In the genomic region with DNA sequence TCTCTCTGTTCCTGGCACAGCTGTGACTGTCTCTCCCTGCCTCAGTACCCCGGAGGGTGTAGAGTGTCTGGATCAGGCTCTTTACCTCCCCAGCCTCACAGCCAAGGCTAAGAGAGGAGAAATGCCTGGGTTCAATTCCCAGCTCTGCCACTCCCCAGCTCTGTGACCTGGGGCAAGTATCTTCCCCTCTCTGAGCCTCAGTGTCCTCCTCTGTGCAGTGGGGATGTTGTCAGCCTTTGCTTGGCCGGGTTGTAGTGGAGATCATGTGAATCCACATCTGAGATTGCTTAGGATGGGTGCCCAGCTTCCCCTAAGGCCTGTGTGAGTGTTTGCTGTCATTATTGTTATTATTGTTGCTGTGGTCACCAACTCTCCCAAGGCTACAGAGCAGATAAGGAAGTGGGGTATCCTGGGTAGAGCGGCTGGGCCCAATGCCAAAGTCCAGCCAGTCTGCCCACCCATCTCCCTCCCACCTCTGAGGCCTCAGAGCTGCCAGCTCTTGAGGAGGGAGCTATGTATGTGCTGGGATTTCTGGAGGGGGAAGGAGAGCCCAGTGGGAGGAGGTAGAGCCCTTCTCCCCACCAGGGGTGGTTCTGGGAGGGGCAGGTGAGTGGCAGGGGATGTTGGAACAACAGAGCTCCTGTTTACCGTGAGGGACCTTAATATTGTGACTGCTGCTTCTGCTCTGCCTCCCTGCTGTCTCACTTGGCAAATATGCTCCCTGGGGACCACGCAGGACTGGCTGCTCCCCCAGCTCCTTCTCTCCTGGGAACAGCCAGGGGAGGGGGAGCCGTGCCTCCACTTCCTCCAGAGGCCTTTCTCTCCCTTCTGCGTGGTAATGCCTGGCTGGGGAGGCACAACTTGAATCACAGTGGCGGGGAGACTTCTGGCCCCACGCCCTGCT, we compare ENCODE assay signal across 9 cellular contexts.
DNase-seq lines count a peak whose midpoint lies in the region; ATAC-seq, FAIRE-seq and TF ChIP-seq lines count a peak whose summit lies in the region.
"Had no signal": no experiment of that assay in that cellular context is flagged by ENCODE, and none has a peak within 500 bp of the region (broad histone marks: within the 10 kb centered on the region; RNA-seq: fewer than 3 reads in every experiment).

No MANE protein-coding gene starts in this region.

- H3K9me3 ChIP-seq in HepG2 (ENCODE audit: low read length), result no peaks in the 10 kb centered on the region

- H2AFZ ChIP-seq in HepG2 (ENCODE audit: low read length), result no peak overlapping the region

- BruUV-seq in HepG2 (replicated peaks; lab: Mats Ljungman, UMichigan), result no TSS peak

- ATAC-seq in HepG2 (peak; percentile 80), HG03457 (IDR thresholded peaks at IDR 0.05; ENCODE audit: unreplicated experiment) (no peak), GM19397 (IDR thresholded peaks at IDR 0.05; ENCODE audit: unreplicated experiment) (no peak)

- no peaks in the 10 kb centered on the region for H4K20me1 ChIP-seq in HepG2 (ENCODE audit: insufficient read depth, low read length)

- POLR2A ChIA-PET in HepG2 (lab: Yijun Ruan, JAX), result no interaction called here

- no peaks in the 10 kb centered on the region for H3K9me3 Mint-ChIP-seq in type B pancreatic cell

- H3K36me3 ChIP-seq in HepG2 (replicated peaks in 1 of 2; ENCODE audit: control insufficient read depth in 1 of 2, insufficient read depth in 2 of 2, low read length in 2 of 2), result no peaks in the 10 kb centered on the region

- H3K27ac ChIP-seq in HepG2 (ENCODE audit: extremely low read length, insufficient read depth, low read length), result no peak overlapping the region

- H3K27ac Mint-ChIP-seq in type B pancreatic cell, result no peak overlapping the region

- DNase-seq in CMK (ENCODE audit: low read depth) (peak; percentile 66), NB4 (ENCODE audit: low read depth) (peak; percentile 90), SW480 (ENCODE audit: low spot score) (peak; percentile 15), HepG2 (ENCODE audit: low spot score) (peak; percentile 33), SIG-M5 treated with dmso at 0.1 percent for 504 hours (lab: John Stamatoyannopoulos, UW; ENCODE audit: unreplicated experiment) (no peak), type B pancreatic cell (ENCODE audit: extremely low spot score, unreplicated experiment) (no peak)
- DNase-seq: activated CD4-positive, alpha-beta T cell treated with anti-CD3 and anti-CD28 coated beads, Interleukin-2, amount 50 U/mL, for 4 hours had no signal

- TF ChIP-seq EP300 in HepG2 (IDR thresholded peaks at IDR 0.05; ENCODE audit: low read depth in 2 of 2, low read length in 2 of 2) (no peak), HepG2 (CRISPR knock-in tag; IDR thresholded peaks at IDR 0.05; ENCODE audit: borderline replicate concordance) (no peak)

- no peak overlapping the region for H3K4me3 Mint-ChIP-seq in type B pancreatic cell

- no peak overlapping the region for H3K4me3 ChIP-seq in NB4 (ENCODE audit: low read depth, low read length)
- no peak overlapping the region for H3K4me3 ChIP-seq in HepG2 (replicated peaks in 1 of 3; ENCODE audit: insufficient read depth in 1 of 3, low read depth in 2 of 3, low read length in 3 of 3)

- no peak for TF ChIP-seq RAD21 in HepG2 (CRISPR knock-in tag; IDR thresholded peaks at IDR 0.05)

- in situ Hi-C loops in HepG2 (cut with HindIII; ENCODE audit: extremely low pct_ligation_motif_present, low pct_unique_long_range_greater_than_20kb), result no loop called here

- no peaks in the 10 kb centered on the region for H3K79me2 ChIP-seq in HepG2 (ENCODE audit: insufficient read depth, low read length)

- no peak for TF ChIP-seq POLR2A in NB4 (IDR thresholded peaks at IDR 0.05; ENCODE audit: extremely low read depth, insufficient read length)
- no peak for TF ChIP-seq POLR2A in HepG2 (IDR thresholded peaks at IDR 0.05; ENCODE audit: insufficient read depth in 1 of 2, low read depth in 2 of 2, low read length in 2 of 2)

- CTCF ChIA-PET in HepG2 (lab: Yijun Ruan, JAX; ENCODE audit: low intra/inter-chr PET ratio, low total read pairs), result no interaction called here

- H3K4me2 ChIP-seq in HepG2 (ENCODE audit: low read depth, low read length), result no peak overlapping the region

- 26% methylated on average over 6 of the region's 9 CpGs for WGBS in HepG2 (ENCODE audit: low lambda C conversion rate)

- peaks cover 4% of the 10 kb centered on the region for H3K27me3 Mint-ChIP-seq in type B pancreatic cell

- H3K4me1 ChIP-seq in HepG2 (ENCODE audit: insufficient read depth, low read length), result peaks cover 14% of the 10 kb centered on the region

- H3K36me3 Mint-ChIP-seq in type B pancreatic cell, result no peaks in the 10 kb centered on the region

- no peak for FAIRE-seq in HepG2 (lab: Jason Lieb, UNC)

- TF ChIP-seq CTCF in NB4 (IDR thresholded peaks at IDR 0.05; ENCODE audit: low read depth, low read length) (no peak), HepG2 (CRISPR knock-in tag; IDR thresholded peaks at IDR 0.05) (no peak), type B pancreatic cell (conservative IDR thresholded peaks at IDR 0.05) (no peak)

- peaks cover 25% of the 10 kb centered on the region for H3K4me1 Mint-ChIP-seq in type B pancreatic cell (ENCODE audit: unreplicated experiment)

- H3K9ac ChIP-seq in HepG2 (ENCODE audit: insufficient read depth, low read depth, low read length), result no peak overlapping the region

- intact Hi-C loops in HepG2 (cut with micrococcal nuclease; ENCODE audit: unreplicated experiment), result no loop called here

- H3K27me3 ChIP-seq in HepG2 (ENCODE audit: control insufficient read depth in 1 of 2, insufficient read depth in 2 of 2, low read length in 2 of 2), result peaks cover 5 to 9% of the 10 kb centered on the region in 2 experiments; a peak in 4 of 5 replicates

TF ChIP-seq in HepG2, 621 proteins besides CTCF, POLR2A, EP300 and RAD21 (continues in another document):
- no peak for TF ChIP-seq SMARCE1 (IDR thresholded peaks at IDR 0.05; ENCODE audit: borderline replicate concordance)
- no peak for TF ChIP-seq TCF7L2 (IDR thresholded peaks at IDR 0.05; ENCODE audit: low read depth, low read length)
- TF ChIP-seq ZSCAN12 (CRISPR knock-in tag; IDR thresholded peaks at IDR 0.05), result no peak
- TF ChIP-seq, protein P1, sequence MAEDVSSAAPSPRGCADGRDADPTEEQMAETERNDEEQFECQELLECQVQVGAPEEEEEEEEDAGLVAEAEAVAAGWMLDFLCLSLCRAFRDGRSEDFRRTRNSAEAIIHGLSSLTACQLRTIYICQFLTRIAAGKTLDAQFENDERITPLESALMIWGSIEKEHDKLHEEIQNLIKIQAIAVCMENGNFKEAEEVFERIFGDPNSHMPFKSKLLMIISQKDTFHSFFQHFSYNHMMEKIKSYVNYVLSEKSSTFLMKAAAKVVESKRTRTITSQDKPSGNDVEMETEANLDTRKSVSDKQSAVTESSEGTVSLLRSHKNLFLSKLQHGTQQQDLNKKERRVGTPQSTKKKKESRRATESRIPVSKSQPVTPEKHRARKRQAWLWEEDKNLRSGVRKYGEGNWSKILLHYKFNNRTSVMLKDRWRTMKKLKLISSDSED (CRISPR knock-in tag; IDR thresholded peaks at IDR 0.05), result no peak
- TF ChIP-seq HNF1B (CRISPR knock-in tag; IDR thresholded peaks at IDR 0.05), result no peak
- TF ChIP-seq, protein P2, sequence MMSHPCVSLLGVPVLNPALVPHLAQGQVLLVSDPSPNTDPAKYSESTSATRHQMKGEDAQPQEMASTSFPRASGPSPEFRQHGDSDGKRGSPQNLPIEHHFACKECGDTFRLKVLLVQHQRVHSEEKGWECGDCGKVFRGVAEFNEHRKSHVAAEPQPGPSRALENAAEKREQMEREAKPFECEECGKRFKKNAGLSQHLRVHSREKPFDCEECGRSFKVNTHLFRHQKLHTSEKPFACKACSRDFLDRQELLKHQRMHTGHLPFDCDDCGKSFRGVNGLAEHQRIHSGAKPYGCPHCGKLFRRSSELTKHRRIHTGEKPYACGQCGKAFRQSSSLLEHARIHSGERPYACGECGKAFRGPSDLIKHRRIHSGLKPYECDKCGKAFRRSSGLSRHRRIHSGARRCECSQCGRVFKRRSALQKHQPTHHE (CRISPR knock-in tag; IDR thresholded peaks at IDR 0.05; ENCODE audit: borderline replicate concordance), result no peak
- TF ChIP-seq MAZ (IDR thresholded peaks at IDR 0.05; ENCODE audit: borderline replicate concordance, low read depth, low read length), result peak; percentile 79
- no peak for TF ChIP-seq MAZ (CRISPR knock-in tag; IDR thresholded peaks at IDR 0.05; ENCODE audit: low read depth)
- peak; percentile 52 for TF ChIP-seq HNF4A (CRISPR knock-in tag; IDR thresholded peaks at IDR 0.05)
- TF ChIP-seq ZNF768 (CRISPR knock-in tag; IDR thresholded peaks at IDR 0.05), result peak; percentile 61; the same call in 1 of the 2 replicates
- no peak for TF ChIP-seq KDM5A (IDR thresholded peaks at IDR 0.05; ENCODE audit: borderline replicate concordance, low read length)
- no peak for TF ChIP-seq ZFP91 (CRISPR knock-in tag; IDR thresholded peaks at IDR 0.05; ENCODE audit: borderline replicate concordance)
- peak; percentile 61 for TF ChIP-seq ZNF629 (CRISPR knock-in tag; conservative IDR thresholded peaks at IDR 0.05)
- TF ChIP-seq IKZF1 (IDR thresholded peaks at IDR 0.05), result no peak

Comparison
In these comparisons a context has a peak if more than half of its experiments do, and no peak if none do; other contexts are left out.
1. DNase-seq: peak in CMK (single experiment), NB4 (single experiment), SW480 (single experiment) and HepG2 (single experiment); none in SIG-M5 treated with dmso at 0.1 percent for 504 hours (single experiment) and type B pancreatic cell (single experiment).